1 cellular context compared by ENCODE assay signal in the genomic region with DNA sequence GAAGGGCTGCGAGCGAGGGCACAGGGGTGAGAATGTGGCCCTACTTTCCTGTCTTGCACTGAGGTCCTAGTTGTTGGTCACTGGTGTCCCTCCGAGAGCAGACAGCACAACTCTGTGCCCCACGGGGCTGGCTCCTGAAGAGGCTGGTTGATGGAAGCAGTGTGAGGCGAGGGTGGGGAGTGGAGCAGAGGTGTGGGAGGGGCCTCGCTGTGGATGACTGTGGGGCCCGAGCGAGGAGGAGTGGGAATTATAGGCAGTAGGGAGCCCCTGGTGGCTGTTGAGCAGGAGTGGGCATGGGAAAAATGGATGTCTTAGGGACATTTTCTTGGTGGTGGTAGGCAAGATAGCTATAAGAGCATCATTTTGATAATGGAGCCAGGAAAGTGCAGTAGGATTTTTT.
TF ChIP-seq lines count a peak whose summit lies in the region.

No MANE protein-coding gene starts in this region.

TF ChIP-seq in HepG2, 621 proteins besides CTCF, POLR2A, EP300 and RAD21 (continued from another document):
- TF ChIP-seq, protein P1, sequence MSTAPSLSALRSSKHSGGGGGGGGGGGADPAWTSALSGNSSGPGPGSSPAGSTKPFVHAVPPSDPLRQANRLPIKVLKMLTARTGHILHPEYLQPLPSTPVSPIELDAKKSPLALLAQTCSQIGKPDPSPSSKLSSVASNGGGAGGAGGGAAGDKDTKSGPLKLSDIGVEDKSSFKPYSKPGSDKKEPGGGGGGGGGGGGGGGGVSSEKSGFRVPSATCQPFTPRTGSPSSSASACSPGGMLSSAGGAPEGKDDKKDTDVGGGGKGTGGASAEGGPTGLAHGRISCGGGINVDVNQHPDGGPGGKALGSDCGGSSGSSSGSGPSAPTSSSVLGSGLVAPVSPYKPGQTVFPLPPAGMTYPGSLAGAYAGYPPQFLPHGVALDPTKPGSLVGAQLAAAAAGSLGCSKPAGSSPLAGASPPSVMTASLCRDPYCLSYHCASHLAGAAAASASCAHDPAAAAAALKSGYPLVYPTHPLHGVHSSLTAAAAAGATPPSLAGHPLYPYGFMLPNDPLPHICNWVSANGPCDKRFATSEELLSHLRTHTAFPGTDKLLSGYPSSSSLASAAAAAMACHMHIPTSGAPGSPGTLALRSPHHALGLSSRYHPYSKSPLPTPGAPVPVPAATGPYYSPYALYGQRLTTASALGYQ (CRISPR knock-in tag; IDR thresholded peaks at IDR 0.05), result no peak
- TF ChIP-seq DR1 (CRISPR knock-in tag; IDR thresholded peaks at IDR 0.05) (no peak), BCL6 (CRISPR knock-in tag; IDR thresholded peaks at IDR 0.05) (no peak)
